Comparison of ENCODE assay signal across 1 cellular context in genomic region chr7:155003215-155003999, GRCh38.
TF ChIP-seq lines count a peak whose summit lies in the region.

No MANE protein-coding gene starts in this region.

TF ChIP-seq in HepG2, 621 proteins besides CTCF, POLR2A, EP300 and RAD21 (continued from another document and continues in another):
- no peak for TF ChIP-seq NFAT5 (CRISPR knock-in tag; IDR thresholded peaks at IDR 0.05)
- TF ChIP-seq ZNF282 (IDR thresholded peaks at IDR 0.05; ENCODE audit: partially characterized antibody): no peak
- TF ChIP-seq ZNF607 (CRISPR knock-in tag; IDR thresholded peaks at IDR 0.05; ENCODE audit: borderline replicate concordance): 0 out of 2 replicates have a peak, but pooled peaks have one; percentile 3
- peak; percentile 77 for TF ChIP-seq KAT8 (CRISPR knock-in tag; IDR thresholded peaks at IDR 0.05)
- peak; percentile 75 for TF ChIP-seq AGO2 (optimal IDR thresholded peaks at IDR 0.05; ENCODE audit: low read depth, low read length)
- peak; percentile 42; the same call in 1 of the 2 replicates for TF ChIP-seq ATF7 (IDR thresholded peaks at IDR 0.05)
- TF ChIP-seq ATF7 (CRISPR knock-in tag; IDR thresholded peaks at IDR 0.05): no peak
- 0 out of 2 replicates have a peak, but pooled peaks have one; percentile 7 for TF ChIP-seq ATF2 (CRISPR knock-in tag; IDR thresholded peaks at IDR 0.05)
- TF ChIP-seq NFKB2 (CRISPR knock-in tag; IDR thresholded peaks at IDR 0.05; ENCODE audit: borderline replicate concordance): peak; percentile 71; the same call in 1 of the 2 replicates
- TF ChIP-seq RORA (CRISPR knock-in tag; IDR thresholded peaks at IDR 0.05): no peak
- TF ChIP-seq ZNF263 (CRISPR knock-in tag; IDR thresholded peaks at IDR 0.05): no peak
- no peak for TF ChIP-seq TBX3 (IDR thresholded peaks at IDR 0.05; ENCODE audit: borderline replicate concordance)
- no peak for TF ChIP-seq SCMH1 (CRISPR knock-in tag; IDR thresholded peaks at IDR 0.05; ENCODE audit: borderline replicate concordance)
- TF ChIP-seq, protein P1, sequence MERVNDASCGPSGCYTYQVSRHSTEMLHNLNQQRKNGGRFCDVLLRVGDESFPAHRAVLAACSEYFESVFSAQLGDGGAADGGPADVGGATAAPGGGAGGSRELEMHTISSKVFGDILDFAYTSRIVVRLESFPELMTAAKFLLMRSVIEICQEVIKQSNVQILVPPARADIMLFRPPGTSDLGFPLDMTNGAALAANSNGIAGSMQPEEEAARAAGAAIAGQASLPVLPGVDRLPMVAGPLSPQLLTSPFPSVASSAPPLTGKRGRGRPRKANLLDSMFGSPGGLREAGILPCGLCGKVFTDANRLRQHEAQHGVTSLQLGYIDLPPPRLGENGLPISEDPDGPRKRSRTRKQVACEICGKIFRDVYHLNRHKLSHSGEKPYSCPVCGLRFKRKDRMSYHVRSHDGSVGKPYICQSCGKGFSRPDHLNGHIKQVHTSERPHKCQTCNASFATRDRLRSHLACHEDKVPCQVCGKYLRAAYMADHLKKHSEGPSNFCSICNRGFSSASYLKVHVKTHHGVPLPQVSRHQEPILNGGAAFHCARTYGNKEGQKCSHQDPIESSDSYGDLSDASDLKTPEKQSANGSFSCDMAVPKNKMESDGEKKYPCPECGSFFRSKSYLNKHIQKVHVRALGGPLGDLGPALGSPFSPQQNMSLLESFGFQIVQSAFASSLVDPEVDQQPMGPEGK (CRISPR knock-in tag; IDR thresholded peaks at IDR 0.05): 0 out of 2 replicates have a peak, but pooled peaks have one; percentile 41
- no peak; the same call in 1 of the 2 replicates for TF ChIP-seq NR1H2 (CRISPR knock-in tag; IDR thresholded peaks at IDR 0.05; ENCODE audit: borderline replicate concordance, low read depth)
- TF ChIP-seq, protein P2, sequence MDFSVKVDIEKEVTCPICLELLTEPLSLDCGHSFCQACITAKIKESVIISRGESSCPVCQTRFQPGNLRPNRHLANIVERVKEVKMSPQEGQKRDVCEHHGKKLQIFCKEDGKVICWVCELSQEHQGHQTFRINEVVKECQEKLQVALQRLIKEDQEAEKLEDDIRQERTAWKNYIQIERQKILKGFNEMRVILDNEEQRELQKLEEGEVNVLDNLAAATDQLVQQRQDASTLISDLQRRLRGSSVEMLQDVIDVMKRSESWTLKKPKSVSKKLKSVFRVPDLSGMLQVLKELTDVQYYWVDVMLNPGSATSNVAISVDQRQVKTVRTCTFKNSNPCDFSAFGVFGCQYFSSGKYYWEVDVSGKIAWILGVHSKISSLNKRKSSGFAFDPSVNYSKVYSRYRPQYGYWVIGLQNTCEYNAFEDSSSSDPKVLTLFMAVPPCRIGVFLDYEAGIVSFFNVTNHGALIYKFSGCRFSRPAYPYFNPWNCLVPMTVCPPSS (IDR thresholded peaks at IDR 0.05): no peak
- no peak; the same call in 1 of the 2 replicates for TF ChIP-seq ZNF460 (CRISPR knock-in tag; IDR thresholded peaks at IDR 0.05; ENCODE audit: borderline replicate concordance)
- TF ChIP-seq THAP11 (CRISPR knock-in tag; IDR thresholded peaks at IDR 0.05): no peak; the same call in 1 of the 2 replicates
- TF ChIP-seq, protein P3, sequence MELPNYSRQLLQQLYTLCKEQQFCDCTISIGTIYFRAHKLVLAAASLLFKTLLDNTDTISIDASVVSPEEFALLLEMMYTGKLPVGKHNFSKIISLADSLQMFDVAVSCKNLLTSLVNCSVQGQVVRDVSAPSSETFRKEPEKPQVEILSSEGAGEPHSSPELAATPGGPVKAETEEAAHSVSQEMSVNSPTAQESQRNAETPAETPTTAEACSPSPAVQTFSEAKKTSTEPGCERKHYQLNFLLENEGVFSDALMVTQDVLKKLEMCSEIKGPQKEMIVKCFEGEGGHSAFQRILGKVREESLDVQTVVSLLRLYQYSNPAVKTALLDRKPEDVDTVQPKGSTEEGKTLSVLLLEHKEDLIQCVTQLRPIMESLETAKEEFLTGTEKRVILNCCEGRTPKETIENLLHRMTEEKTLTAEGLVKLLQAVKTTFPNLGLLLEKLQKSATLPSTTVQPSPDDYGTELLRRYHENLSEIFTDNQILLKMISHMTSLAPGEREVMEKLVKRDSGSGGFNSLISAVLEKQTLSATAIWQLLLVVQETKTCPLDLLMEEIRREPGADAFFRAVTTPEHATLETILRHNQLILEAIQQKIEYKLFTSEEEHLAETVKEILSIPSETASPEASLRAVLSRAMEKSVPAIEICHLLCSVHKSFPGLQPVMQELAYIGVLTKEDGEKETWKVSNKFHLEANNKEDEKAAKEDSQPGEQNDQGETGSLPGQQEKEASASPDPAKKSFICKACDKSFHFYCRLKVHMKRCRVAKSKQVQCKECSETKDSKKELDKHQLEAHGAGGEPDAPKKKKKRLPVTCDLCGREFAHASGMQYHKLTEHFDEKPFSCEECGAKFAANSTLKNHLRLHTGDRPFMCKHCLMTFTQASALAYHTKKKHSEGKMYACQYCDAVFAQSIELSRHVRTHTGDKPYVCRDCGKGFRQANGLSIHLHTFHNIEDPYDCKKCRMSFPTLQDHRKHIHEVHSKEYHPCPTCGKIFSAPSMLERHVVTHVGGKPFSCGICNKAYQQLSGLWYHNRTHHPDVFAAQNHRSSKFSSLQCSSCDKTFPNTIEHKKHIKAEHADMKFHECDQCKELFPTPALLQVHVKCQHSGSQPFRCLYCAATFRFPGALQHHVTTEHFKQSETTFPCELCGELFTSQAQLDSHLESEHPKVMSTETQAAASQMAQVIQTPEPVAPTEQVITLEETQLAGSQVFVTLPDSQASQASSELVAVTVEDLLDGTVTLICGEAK (IDR thresholded peaks at IDR 0.05): no peak
- TF ChIP-seq, protein P3 (CRISPR knock-in tag; IDR thresholded peaks at IDR 0.05): peak; percentile 81; the same call in 1 of the 2 replicates
- TF ChIP-seq, protein P4, sequence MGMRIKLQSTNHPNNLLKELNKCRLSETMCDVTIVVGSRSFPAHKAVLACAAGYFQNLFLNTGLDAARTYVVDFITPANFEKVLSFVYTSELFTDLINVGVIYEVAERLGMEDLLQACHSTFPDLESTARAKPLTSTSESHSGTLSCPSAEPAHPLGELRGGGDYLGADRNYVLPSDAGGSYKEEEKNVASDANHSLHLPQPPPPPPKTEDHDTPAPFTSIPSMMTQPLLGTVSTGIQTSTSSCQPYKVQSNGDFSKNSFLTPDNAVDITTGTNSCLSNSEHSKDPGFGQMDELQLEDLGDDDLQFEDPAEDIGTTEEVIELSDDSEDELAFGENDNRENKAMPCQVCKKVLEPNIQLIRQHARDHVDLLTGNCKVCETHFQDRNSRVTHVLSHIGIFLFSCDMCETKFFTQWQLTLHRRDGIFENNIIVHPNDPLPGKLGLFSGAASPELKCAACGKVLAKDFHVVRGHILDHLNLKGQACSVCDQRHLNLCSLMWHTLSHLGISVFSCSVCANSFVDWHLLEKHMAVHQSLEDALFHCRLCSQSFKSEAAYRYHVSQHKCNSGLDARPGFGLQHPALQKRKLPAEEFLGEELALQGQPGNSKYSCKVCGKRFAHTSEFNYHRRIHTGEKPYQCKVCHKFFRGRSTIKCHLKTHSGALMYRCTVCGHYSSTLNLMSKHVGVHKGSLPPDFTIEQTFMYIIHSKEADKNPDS (CRISPR knock-in tag; IDR thresholded peaks at IDR 0.05): peak; percentile 75; the same call in 1 of the 2 replicates
- TF ChIP-seq ZNF616 (CRISPR knock-in tag; IDR thresholded peaks at IDR 0.05; ENCODE audit: low read depth): 0 out of 2 replicates have a peak, but pooled peaks have one; percentile 34
- no peak for TF ChIP-seq ZNF17 (CRISPR knock-in tag; IDR thresholded peaks at IDR 0.05)
- TF ChIP-seq PRPF4 (IDR thresholded peaks at IDR 0.05; ENCODE audit: low read depth, low read length, poor library complexity, severe bottlenecking): no peak
- no peak for TF ChIP-seq ZNF207 (IDR thresholded peaks at IDR 0.05; ENCODE audit: borderline replicate concordance)
- no peak for TF ChIP-seq SRF (IDR thresholded peaks at IDR 0.05; ENCODE audit: low read depth, low read length)
- TF ChIP-seq ZNF7 (CRISPR knock-in tag; IDR thresholded peaks at IDR 0.05): no peak
- TF ChIP-seq ZNF510 (CRISPR knock-in tag; IDR thresholded peaks at IDR 0.05; ENCODE audit: low read depth): no peak
- peak; percentile 49; the same call in 1 of the 2 replicates for TF ChIP-seq DMAP1 (CRISPR knock-in tag; IDR thresholded peaks at IDR 0.05)
- TF ChIP-seq ZNF33A (CRISPR knock-in tag; IDR thresholded peaks at IDR 0.05; ENCODE audit: borderline replicate concordance): no peak
